In genomic region chr20:58113706-58114105, GRCh38 we compare ENCODE assay signal across 15 cellular contexts.
A peak's percentile ranks its signal among the peaks of the same experiment; 100 is the strongest.
DNase-seq lines count a peak whose midpoint lies in the region; ATAC-seq and TF ChIP-seq lines count a peak whose summit lies in the region.
"Had no signal": no experiment of that assay in that cellular context is flagged by ENCODE, and none has a peak within 500 bp of the region (broad histone marks: within the 10 kb centered on the region; RNA-seq: fewer than 3 reads in every experiment).

No MANE protein-coding gene starts in this region.

- H3K4me3 Mint-ChIP-seq in H9, result no peak overlapping the region
- H3K4me3 Mint-ChIP-seq: CD4-positive, alpha-beta T cell had no signal

- no peaks in the 10 kb centered on the region for H3K23me2 ChIP-seq in H9 (ENCODE audit: insufficient read length, low read depth, low read length, poor library complexity, severe bottlenecking)

- H2BK120ac ChIP-seq in H9 (ENCODE audit: low read depth, low read length, poor library complexity, severe bottlenecking), result no peak overlapping the region

- H3K27ac ChIP-seq in BLaER1 (peak overlapping the region; percentile 97), H9 (ENCODE audit: insufficient read length, low read depth, low read length) (no peak overlapping the region), SJCRH30 (peak overlapping the region; percentile 98), lung (ENCODE audit: low read depth in 1 of 2, low read length in 1 of 2) (no peak overlapping the region)

- H4K8ac ChIP-seq in H9 (replicated peaks; ENCODE audit: insufficient read length, low read depth, low read length), result no peak overlapping the region

- no peaks in the 10 kb centered on the region for H3K79me2 ChIP-seq in H9 (ENCODE audit: insufficient read depth, low read length)

- peak overlapping the region in 1 of 3 experiments; percentile 69; a peak in 1 of 7 replicates for H3K27ac Mint-ChIP-seq in H9
- H3K27ac Mint-ChIP-seq: CD4-positive, alpha-beta T cell had no signal

- peaks cover 47% of the 10 kb centered on the region for H3K9me3 ChIP-seq in BLaER1
- H3K9me3 ChIP-seq in H9 (ENCODE audit: control insufficient read depth, low read depth, low read length), result no peaks in the 10 kb centered on the region
- H3K9me3 ChIP-seq in SJCRH30 (replicated peaks), result peaks cover 23% of the 10 kb centered on the region; the same call in 1 of the 2 replicates
- H3K9me3 ChIP-seq in lung (ENCODE audit: control insufficient read depth in 2 of 2, insufficient read depth in 1 of 2, low read length in 1 of 2), result peaks cover 0 to 8% of the 10 kb centered on the region in 2 donors

- no peak overlapping the region for H3T11ph ChIP-seq in H9 (ENCODE audit: low read length)

- H2BK15ac ChIP-seq in H9 (ENCODE audit: low read depth, low read length), result no peak overlapping the region

- no peak overlapping the region for H3K14ac ChIP-seq in H9 (ENCODE audit: insufficient read depth, low read length)

- peak; percentile 9 for DNase-seq in H9
- DNase-seq in SJCRH30, result peak in 1 of 2 experiments; percentile 44
- peak; percentile 19 for DNase-seq in lung (ENCODE audit: low spot score)
- DNase-seq in GM19240 (ENCODE audit: insufficient read length, low spot score), result no peak
- no peak for DNase-seq in GM13976 (ENCODE audit: low spot score)
- DNase-seq in NOMO-1 treated with DMSO at 0.1 percent for 48 hours (lab: John Stamatoyannopoulos, UW; ENCODE audit: unreplicated experiment), result no peak
- no peak for DNase-seq in medulla oblongata (ENCODE audit: extremely low spot score)
- DNase-seq: CD4-positive, alpha-beta T cell; GF-D8; NCI-H2227 treated with DMSO at 0.1 percent for 48 hours; NCI-H526; PC-3; SK-N-SH had no signal

- H2BK5ac ChIP-seq in H9 (ENCODE audit: insufficient read length, low read length), result no peak overlapping the region

- H3K9ac ChIP-seq in BLaER1 (peak overlapping the region; percentile 84), H9 (ENCODE audit: extremely low read depth, insufficient read length, low read length) (no peak overlapping the region)
- H3K9ac ChIP-seq: SK-N-SH had no signal

- H3K79me1 ChIP-seq in H9 (ENCODE audit: insufficient read depth, low read depth, low read length, poor library complexity, severe bottlenecking), result no peaks in the 10 kb centered on the region

- H3K4me2 ChIP-seq in BLaER1, result peak overlapping the region; percentile 95
- no peak overlapping the region for H3K4me2 ChIP-seq in H9 (ENCODE audit: insufficient read depth, insufficient read length, low read length)
- H3K4me2 ChIP-seq: SK-N-SH had no signal

- H2BK12ac ChIP-seq in H9 (ENCODE audit: insufficient read length, low read depth, low read length), result no peak overlapping the region

- no peak for ATAC-seq in lung (ENCODE audit: insufficient read depth, low FRiP score)
- ATAC-seq: PC-3, Right ventricle myocardium inferior had no signal

- H2AFZ ChIP-seq in H9 (ENCODE audit: low read length), result no peak overlapping the region

- H3K36me3 ChIP-seq in BLaER1, result peaks cover 20% of the 10 kb centered on the region; the same call in 1 of the 2 replicates
- H3K36me3 ChIP-seq in SJCRH30, result no peaks in the 10 kb centered on the region
- H3K36me3 ChIP-seq in lung (ENCODE audit: control insufficient read depth in 2 of 2, insufficient read depth in 2 of 2, low read length in 2 of 2), result no peaks in the 10 kb centered on the region

- no peak overlapping the region for H3K23ac ChIP-seq in H9 (ENCODE audit: insufficient read length, low read depth, low read length)

- no CpG with 5 or more reads among the region's 9 CpGs for WGBS in H9 (ENCODE audit: extremely low coverage, insufficient read length, low lambda C conversion rate)
- 61 to 63% methylated on average over 9 of the region's 9 CpGs for WGBS in lung, 2 donors

- H3K4me1 ChIP-seq in BLaER1 (peaks cover 55% of the 10 kb centered on the region), H9 (ENCODE audit: insufficient read depth, low read length) (no peaks in the 10 kb centered on the region; the same call in 1 of the 2 replicates), SJCRH30 (peaks cover 34% of the 10 kb centered on the region), lung (ENCODE audit: control insufficient read depth in 2 of 2, insufficient read depth in 2 of 2, low read length in 2 of 2) (peaks cover 0 to 1% of the 10 kb centered on the region in 2 donors)

- no peak overlapping the region for H3K4ac ChIP-seq in H9 (ENCODE audit: low read depth, low read length)

- peak overlapping the region; percentile 58 for H3K4me3 ChIP-seq in BLaER1
- peak overlapping the region; percentile 2; the same call in 1 of the 2 replicates for H3K4me3 ChIP-seq in SJCRH30
- no peak overlapping the region for H3K4me3 ChIP-seq in lung

- H3K27me3 ChIP-seq in BLaER1, result no peaks in the 10 kb centered on the region
- H3K27me3 ChIP-seq in H9 (ENCODE audit: insufficient read depth, low read length), result no peaks in the 10 kb centered on the region
- no peaks in the 10 kb centered on the region for H3K27me3 ChIP-seq in SJCRH30
- no peaks in the 10 kb centered on the region for H3K27me3 ChIP-seq in lung (ENCODE audit: control insufficient read depth, insufficient read depth)

- H4K20me1 ChIP-seq in BLaER1 (no peaks in the 10 kb centered on the region), H9 (ENCODE audit: control insufficient read depth, insufficient read depth, insufficient read length) (no peaks in the 10 kb centered on the region)

- in situ Hi-C loops in GM13976 (cut with MboI; ENCODE audit: low sequenced_read_pairs, unreplicated experiment), result no loop called here

- H4K5ac ChIP-seq in H9 (ENCODE audit: insufficient read length, low read depth, low read length), result no peak overlapping the region

- no peak overlapping the region for H3K18ac ChIP-seq in H9 (ENCODE audit: insufficient read length, low read depth, low read length)

- H4K91ac ChIP-seq in H9 (ENCODE audit: insufficient read length, low read depth, low read length), result no peak overlapping the region

- H3K9me3 Mint-ChIP-seq in H9, result peaks cover 2 to 4% of the 10 kb centered on the region in 2 experiments; a peak in 3 of 5 replicates

- H3K36me3 Mint-ChIP-seq in H9 (ENCODE audit: insufficient read depth in 1 of 3, low read depth in 3 of 3), result no peaks in the 10 kb centered on the region

- H3K56ac ChIP-seq in H9 (ENCODE audit: insufficient read length, low read depth, low read length), result no peak overlapping the region

- TF ChIP-seq CTCF in H9 (conservative IDR thresholded peaks at IDR 0.05), result no peak
- TF ChIP-seq CTCF in lung (IDR thresholded peaks at IDR 0.05; ENCODE audit: control extremely low read depth, extremely low read depth), result no peak
- TF ChIP-seq CTCF in GM13976 (IDR thresholded peaks at IDR 0.05; ENCODE audit: borderline replicate concordance, control extremely low read depth, extremely low read depth, insufficient read depth, missing control alignments), result no peak

- no peak overlapping the region for H2BK20ac ChIP-seq in H9 (ENCODE audit: low read depth, low read length, poor library complexity, severe bottlenecking)

- no peak overlapping the region for H2AK5ac ChIP-seq in H9 (ENCODE audit: insufficient read length, low read length)

- no peaks in the 10 kb centered on the region for H3K4me1 Mint-ChIP-seq in H9

- peaks cover 6% of the 10 kb centered on the region for H3K27me3 Mint-ChIP-seq in H9 (ENCODE audit: low read depth)

Comparison
In these comparisons a context has a peak if more than half of its experiments do, and no peak if none do; other contexts are left out.
1. H3K27ac ChIP-seq: peak in BLaER1 (single experiment) and SJCRH30 (single experiment); none in H9 (single experiment) and lung (0 of 2).
2. DNase-seq: peak in H9 (single experiment) and lung (single experiment); none in GM19240 (single experiment), GM13976 (single experiment), NOMO-1 treated with DMSO at 0.1 percent for 48 hours (single experiment) and medulla oblongata (single experiment).